ENCODE assay signal across 1 cellular context in genomic region chr6:89611666-89612065, GRCh38.
TF ChIP-seq lines count a peak whose summit lies in the region.

No MANE protein-coding gene starts in this region.

TF ChIP-seq in IMR-90, 13 proteins besides CTCF, POLR2A, EP300 and RAD21 (continued from another document):
- TF ChIP-seq, protein P1, sequence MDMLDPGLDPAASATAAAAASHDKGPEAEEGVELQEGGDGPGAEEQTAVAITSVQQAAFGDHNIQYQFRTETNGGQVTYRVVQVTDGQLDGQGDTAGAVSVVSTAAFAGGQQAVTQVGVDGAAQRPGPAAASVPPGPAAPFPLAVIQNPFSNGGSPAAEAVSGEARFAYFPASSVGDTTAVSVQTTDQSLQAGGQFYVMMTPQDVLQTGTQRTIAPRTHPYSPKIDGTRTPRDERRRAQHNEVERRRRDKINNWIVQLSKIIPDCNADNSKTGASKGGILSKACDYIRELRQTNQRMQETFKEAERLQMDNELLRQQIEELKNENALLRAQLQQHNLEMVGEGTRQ (IDR thresholded peaks at IDR 0.05; ENCODE audit: low read depth, low read length) = no peak; the same call in 1 of the 2 replicates
- TF ChIP-seq CHD1 (IDR thresholded peaks at IDR 0.05; ENCODE audit: low read depth, low read length) (no peak), FOS (IDR thresholded peaks at IDR 0.05; ENCODE audit: low read depth, low read length) (no peak), CEBPB (IDR thresholded peaks at IDR 0.05; ENCODE audit: low read depth, low read length) (no peak), MAZ (IDR thresholded peaks at IDR 0.05; ENCODE audit: borderline replicate concordance, low read depth, low read length) (no peak), ELK1 (IDR thresholded peaks at IDR 0.05; ENCODE audit: borderline replicate concordance, low read depth, low read length) (no peak), SMC3 (IDR thresholded peaks at IDR 0.05; ENCODE audit: low read depth, low read length) (no peak)
TF ChIP-seq in IMR-90: peak in this region for 0.
